Comparison of ENCODE assay signal across 25 cellular contexts in genomic region chr1:143718524-143718923, GRCh38.
DNase-seq lines count a peak whose midpoint lies in the region; ATAC-seq, FAIRE-seq and TF ChIP-seq lines count a peak whose summit lies in the region.
"Had no signal": no experiment of that assay in that cellular context is flagged by ENCODE, and none has a peak within 500 bp of the region (broad histone marks: within the 10 kb centered on the region; RNA-seq: fewer than 3 reads in every experiment).

No MANE protein-coding gene starts in this region.

- H3K79me1 ChIP-seq in IMR-90 (ENCODE audit: low read depth in 1 of 2, low read length in 2 of 2): no peaks in the 10 kb centered on the region

- H2BK5ac ChIP-seq in IMR-90 (ENCODE audit: low read depth, low read length, poor library complexity, severe bottlenecking): no peak overlapping the region

- H3K4ac ChIP-seq in IMR-90 (ENCODE audit: low read depth, low read length): no peak overlapping the region

- H3K9me3 ChIP-seq in HepG2 (ENCODE audit: low read length) (no peaks in the 10 kb centered on the region), right lobe of liver (no peaks in the 10 kb centered on the region), IMR-90 (ENCODE audit: control insufficient read depth, insufficient read depth, low read length) (no peaks in the 10 kb centered on the region)
- H3K9me3 ChIP-seq: BE2C, BLaER1 had no signal

- no peak overlapping the region for H3K23ac ChIP-seq in IMR-90 (ENCODE audit: low read depth, low read length)

- 2% methylated on average over 2 of the region's 2 CpGs for WGBS in HepG2 (ENCODE audit: low lambda C conversion rate)
- 52% methylated on average over 2 of the region's 2 CpGs for WGBS in right lobe of liver (ENCODE audit: insufficient coverage, low coverage, low lambda C conversion rate, missing lambda C conversion rate)
- no CpG with 5 or more reads among the region's 2 CpGs for WGBS in IMR-90 (ENCODE audit: extremely low coverage in 2 of 2, insufficient read length in 1 of 2), 2 experiments

- H3K18ac ChIP-seq in IMR-90 (ENCODE audit: low read depth, low read length): no peak overlapping the region

- no peak overlapping the region for H4K91ac ChIP-seq in IMR-90 (ENCODE audit: insufficient read depth, low read depth, low read length)

- H2AFZ ChIP-seq in HepG2 (ENCODE audit: low read length) (no peak overlapping the region), IMR-90 (replicated peaks; ENCODE audit: low read length, poor library complexity) (no peak overlapping the region)

- dilution Hi-C loops in IMR-90 (cut with HindIII; ENCODE audit: low sequenced_read_pairs, unreplicated experiment): no loop called here

- in situ Hi-C loops in HepG2 (cut with HindIII; ENCODE audit: extremely low pct_ligation_motif_present, low pct_unique_long_range_greater_than_20kb) (no loop called here), IMR-90 (cut with MboI; ENCODE audit: low sequenced_read_pairs) (no loop called here)

- H3K27ac ChIP-seq in HepG2 (ENCODE audit: extremely low read length, insufficient read depth, low read length) (no peak overlapping the region), right lobe of liver (no peak overlapping the region), IMR-90 (ENCODE audit: insufficient read depth, low read length) (no peak overlapping the region)
- H3K27ac ChIP-seq: 22Rv1, BLaER1 had no signal

- H2AK5ac ChIP-seq in IMR-90 (ENCODE audit: low read depth, low read length): no peak overlapping the region

- no peak overlapping the region for H4K8ac ChIP-seq in IMR-90 (ENCODE audit: low read depth in 2 of 2, low read length in 2 of 2)

- intact Hi-C loops in HepG2 (cut with micrococcal nuclease; ENCODE audit: unreplicated experiment): no loop called here
- intact Hi-C loops in right lobe of liver (cut with DNase I): no loop called here
- intact Hi-C loops in IMR-90 (cut with micrococcal nuclease): no loop called here
- intact Hi-C loops in left ventricle myocardium superior (cut with micrococcal nuclease): no loop called here

- no peaks in the 10 kb centered on the region for H3K9me1 ChIP-seq in IMR-90 (ENCODE audit: insufficient read depth, low read length)

- no TSS peak for BruUV-seq in HepG2 (replicated peaks; lab: Mats Ljungman, UMichigan)
- no TSS peak for BruUV-seq in IMR-90 (replicated peaks; lab: Mats Ljungman, UMichigan)

- TF ChIP-seq POLR2A in HepG2 (IDR thresholded peaks at IDR 0.05; ENCODE audit: insufficient read depth in 1 of 2, low read depth in 2 of 2, low read length in 2 of 2): no peak
- TF ChIP-seq POLR2A in right lobe of liver (IDR thresholded peaks at IDR 0.05): no peak
- TF ChIP-seq POLR2A in IMR-90 (IDR thresholded peaks at IDR 0.05; ENCODE audit: low read depth, low read length): no peak

- TF ChIP-seq CTCF in HepG2 (CRISPR knock-in tag; IDR thresholded peaks at IDR 0.05) (no peak), right lobe of liver (IDR thresholded peaks at IDR 0.05) (no peak), IMR-90 (conservative IDR thresholded peaks at IDR 0.05; ENCODE audit: low read depth, low read length) (no peak)

- no peaks in the 10 kb centered on the region for H3K36me3 ChIP-seq in HepG2 (replicated peaks in 1 of 2; ENCODE audit: control insufficient read depth in 1 of 2, insufficient read depth in 2 of 2, low read length in 2 of 2)
- no peaks in the 10 kb centered on the region for H3K36me3 ChIP-seq in right lobe of liver
- no peaks in the 10 kb centered on the region for H3K36me3 ChIP-seq in IMR-90 (ENCODE audit: control insufficient read depth, insufficient read depth, low read length)
- H3K36me3 ChIP-seq: BE2C, BLaER1 had no signal

- H3K4me3 ChIP-seq in HepG2 (replicated peaks in 1 of 3; ENCODE audit: insufficient read depth in 1 of 3, low read depth in 2 of 3, low read length in 3 of 3) (no peak overlapping the region), right lobe of liver (no peak overlapping the region), IMR-90 (ENCODE audit: insufficient read depth, low read depth, low read length) (no peak overlapping the region)
- H3K4me3 ChIP-seq: BLaER1, GM12878 had no signal

- H3K27me3 ChIP-seq in HepG2 (ENCODE audit: control insufficient read depth in 1 of 2, insufficient read depth in 2 of 2, low read length in 2 of 2) (peaks cover 6 to 19% of the 10 kb centered on the region in 2 experiments; a peak in 2 of 5 replicates), right lobe of liver (no peaks in the 10 kb centered on the region), IMR-90 (ENCODE audit: control insufficient read depth, insufficient read depth, low read length) (peaks cover 9% of the 10 kb centered on the region)
- H3K27me3 ChIP-seq: BE2C, BLaER1 had no signal

- H4K20me1 ChIP-seq in HepG2 (ENCODE audit: insufficient read depth, low read length) (no peaks in the 10 kb centered on the region), IMR-90 (ENCODE audit: insufficient read depth, low read length) (no peaks in the 10 kb centered on the region)
- H4K20me1 ChIP-seq: BLaER1 had no signal

- H3K79me2 ChIP-seq in HepG2 (ENCODE audit: insufficient read depth, low read length): no peaks in the 10 kb centered on the region

- no peak overlapping the region for H2BK20ac ChIP-seq in IMR-90 (ENCODE audit: low read depth, low read length)

- no peak for TF ChIP-seq EP300 in HepG2 (IDR thresholded peaks at IDR 0.05; ENCODE audit: low read depth in 2 of 2, low read length in 2 of 2)
- TF ChIP-seq EP300 in HepG2 (CRISPR knock-in tag; IDR thresholded peaks at IDR 0.05; ENCODE audit: borderline replicate concordance): no peak

- no peak overlapping the region for H3K4me2 ChIP-seq in HepG2 (ENCODE audit: low read depth, low read length)
- no peak overlapping the region for H3K4me2 ChIP-seq in IMR-90 (ENCODE audit: low read depth, low read length)
- H3K4me2 ChIP-seq: BLaER1 had no signal

- ATAC-seq in HepG2 (no peak), right lobe of liver (no peak), IMR-90 (ENCODE audit: low read depth) (no peak), left ventricle myocardium superior (no peak)
- ATAC-seq: GM12878 had no signal

- no peak overlapping the region for H2BK120ac ChIP-seq in IMR-90 (ENCODE audit: low read depth, low read length)

- no peak overlapping the region for H3K9ac ChIP-seq in HepG2 (ENCODE audit: insufficient read depth, low read depth, low read length)
- no peak overlapping the region for H3K9ac ChIP-seq in IMR-90 (ENCODE audit: low read depth, low read length)
- H3K9ac ChIP-seq: BLaER1 had no signal

- H3K4me1 ChIP-seq in HepG2 (ENCODE audit: insufficient read depth, low read length) (no peaks in the 10 kb centered on the region), right lobe of liver (no peaks in the 10 kb centered on the region), IMR-90 (ENCODE audit: control insufficient read depth, insufficient read depth, low read length) (no peaks in the 10 kb centered on the region)
- H3K4me1 ChIP-seq: BLaER1 had no signal

- CTCF ChIA-PET in HepG2 (lab: Yijun Ruan, JAX; ENCODE audit: low intra/inter-chr PET ratio, low total read pairs): no interaction called here
- CTCF ChIA-PET in IMR-90 (lab: Yijun Ruan, JAX): no interaction called here

- POLR2A ChIA-PET in HepG2 (lab: Yijun Ruan, JAX) (no interaction called here), IMR-90 (lab: Charles Lee; ENCODE audit: unreplicated experiment) (no interaction called here)

- no peak overlapping the region for H2AK9ac ChIP-seq in IMR-90 (replicated peaks; ENCODE audit: low read depth, low read length, poor library complexity)

- H4K5ac ChIP-seq in IMR-90 (ENCODE audit: low read depth, low read length): no peak overlapping the region

- TF ChIP-seq RAD21 in HepG2 (CRISPR knock-in tag; IDR thresholded peaks at IDR 0.05): no peak
- no peak for TF ChIP-seq RAD21 in IMR-90 (IDR thresholded peaks at IDR 0.05; ENCODE audit: low read length)

- no peak overlapping the region for H3K56ac ChIP-seq in IMR-90 (ENCODE audit: extremely low read depth, insufficient read depth, low read length)

- H2BK15ac ChIP-seq in IMR-90 (ENCODE audit: low read depth, low read length): no peak overlapping the region

- DNase-seq in HepG2 (ENCODE audit: low spot score) (no peak), right lobe of liver (no peak), IMR-90 (no peak), dedifferentiated amniotic fluid mesenchymal stem cell (ENCODE audit: extremely low spot score) (peak; percentile 3), left ventricle myocardium superior (no peak)
- DNase-seq in activated CD4-positive, alpha-beta T cell treated with anti-CD3 and anti-CD28 coated beads, Interleukin-2, amount 50 U/mL, for 4 hours: no peak
- DNase-seq: ACHN; BE2C; C1 segment of cervical spinal cord; CD4-positive, alpha-beta memory T cell; CD4-positive, CD25-positive, alpha-beta regulatory T cell; CD8-positive, alpha-beta memory T cell; COR-L47; DMS 273 treated with DMSO at 0.1 percent for 48 hours; DMS153; DMS53; DMS79; DND-41; EL; GDM1 had no signal

- no peak overlapping the region for H3K14ac ChIP-seq in IMR-90 (replicated peaks; ENCODE audit: low read depth, low read length)

- no peak for FAIRE-seq in HepG2 (lab: Jason Lieb, UNC)
- FAIRE-seq: GM12878, GM12892, GM18507 had no signal

TF ChIP-seq in HepG2, 621 proteins besides CTCF, POLR2A, EP300 and RAD21:
- no peak for TF ChIP-seq ZNF563 (CRISPR knock-in tag; IDR thresholded peaks at IDR 0.05)
- peak; percentile 14; the same call in 1 of the 2 replicates for TF ChIP-seq MAFF (IDR thresholded peaks at IDR 0.05; ENCODE audit: low read depth, low read length)
- TF ChIP-seq AKAP8 (CRISPR knock-in tag; IDR thresholded peaks at IDR 0.05): no peak
- no peak for TF ChIP-seq ISX (CRISPR knock-in tag; conservative IDR thresholded peaks at IDR 0.05)
- TF ChIP-seq ZNF879 (CRISPR knock-in tag; IDR thresholded peaks at IDR 0.05): no peak
- TF ChIP-seq MAFK (conservative IDR thresholded peaks at IDR 0.05 in 1 of 2, IDR thresholded peaks at IDR 0.05 in 1 of 2; ENCODE audit: low read length in 2 of 2): peak; percentile 35 to 71; a peak in 3 of 4 replicates
TF ChIP-seq in HepG2: peak in this region for 2.

TF ChIP-seq in IMR-90, 13 proteins besides CTCF, POLR2A, EP300 and RAD21:
- TF ChIP-seq FOS (IDR thresholded peaks at IDR 0.05; ENCODE audit: low read depth, low read length): no peak
- TF ChIP-seq MAFK (IDR thresholded peaks at IDR 0.05; ENCODE audit: low read depth, low read length): peak; percentile 48; the same call in 1 of the 2 replicates
